Comparison of ENCODE assay signal across 1 cellular context in the genomic region with DNA sequence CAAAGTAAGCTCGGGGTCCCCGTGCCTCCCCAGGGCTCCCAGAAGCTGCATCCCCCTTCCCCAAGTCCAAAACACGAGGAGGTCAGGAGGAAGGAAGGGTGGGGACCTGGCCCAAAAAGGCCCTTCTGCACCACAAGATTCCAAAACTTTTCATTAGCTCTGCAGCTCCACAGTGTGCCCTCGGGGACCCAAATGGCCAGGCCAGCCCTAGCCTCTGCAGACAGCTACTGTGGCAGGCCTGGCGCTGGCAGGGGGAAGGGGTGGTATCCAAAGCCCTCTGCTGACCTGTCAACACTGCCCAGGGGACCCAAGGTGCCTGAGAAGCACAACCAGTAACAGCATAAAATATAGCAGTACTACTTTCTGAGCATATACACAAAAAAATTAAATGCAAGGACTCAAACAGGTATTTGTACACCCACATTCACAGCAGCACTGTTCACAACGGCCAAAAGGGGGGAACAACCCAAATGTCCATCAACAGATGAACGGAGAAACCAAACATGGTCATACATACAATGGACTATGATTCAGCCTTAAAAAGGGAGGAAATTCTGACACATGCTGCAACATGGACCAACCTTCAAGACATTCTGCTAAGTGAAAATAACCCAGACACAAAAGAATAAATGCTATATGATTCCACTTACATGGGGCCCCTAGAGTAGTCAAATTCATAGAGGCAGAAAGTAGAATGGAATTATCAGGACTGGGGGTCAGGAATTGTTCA.
TF ChIP-seq lines count a peak whose summit lies in the region.

No MANE protein-coding gene starts in this region.

TF ChIP-seq in IMR-90, 13 proteins besides CTCF, POLR2A, EP300 and RAD21 (continued from another document):
- TF ChIP-seq, protein P1, sequence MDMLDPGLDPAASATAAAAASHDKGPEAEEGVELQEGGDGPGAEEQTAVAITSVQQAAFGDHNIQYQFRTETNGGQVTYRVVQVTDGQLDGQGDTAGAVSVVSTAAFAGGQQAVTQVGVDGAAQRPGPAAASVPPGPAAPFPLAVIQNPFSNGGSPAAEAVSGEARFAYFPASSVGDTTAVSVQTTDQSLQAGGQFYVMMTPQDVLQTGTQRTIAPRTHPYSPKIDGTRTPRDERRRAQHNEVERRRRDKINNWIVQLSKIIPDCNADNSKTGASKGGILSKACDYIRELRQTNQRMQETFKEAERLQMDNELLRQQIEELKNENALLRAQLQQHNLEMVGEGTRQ (IDR thresholded peaks at IDR 0.05; ENCODE audit: low read depth, low read length): no peak
TF ChIP-seq in IMR-90: peak in this region for 0.
